Comparison of ENCODE assay signal across 9 cellular contexts in genomic region chr11:35144811-35145210, GRCh38. TPM values are rescaled to one million over a fixed set of nuclear protein-coding genes. Genes with fewer than 3 reads are reported as not detected.
DNase-seq lines count a peak whose midpoint lies in the region; ATAC-seq, FAIRE-seq and TF ChIP-seq lines count a peak whose summit lies in the region.
"Had no signal": no experiment of that assay in that cellular context is flagged by ENCODE, and none has a peak within 500 bp of the region (broad histone marks: within the 10 kb centered on the region; RNA-seq: fewer than 3 reads in every experiment).

No MANE protein-coding gene starts in this region.

- H3K27ac Mint-ChIP-seq in activated CD8-positive, alpha-beta T cell treated with anti-CD3 and anti-CD28 coated beads for 36 hours, result peak overlapping the region; percentile 97
- H3K27ac Mint-ChIP-seq: brain had no signal

- H3K27ac ChIP-seq in A549, result peak overlapping the region; percentile 77 to 85
- no peak overlapping the region for H3K27ac ChIP-seq in hepatocyte

- H3K9me3 ChIP-seq in A549 (no peaks in the 10 kb centered on the region), hepatocyte (ENCODE audit: low read depth) (no peaks in the 10 kb centered on the region)

- intact Hi-C loops in activated CD8-positive, alpha-beta T cell treated with anti-CD3 and anti-CD28 coated beads for 36 hours (cut with micrococcal nuclease), result loop anchor here (2.0 to 10.0 kb wide), 7 partner anchors 32 to 247 kb away; no protein-coding TSS in a partner anchor

- no peaks in the 10 kb centered on the region for H3K27me3 Mint-ChIP-seq in activated CD8-positive, alpha-beta T cell treated with anti-CD3 and anti-CD28 coated beads for 36 hours

- TF ChIP-seq RAD21 in A549 (conservative IDR thresholded peaks at IDR 0.05 in 1 of 2, IDR thresholded peaks at IDR 0.05 in 1 of 2), result no peak

- TF ChIP-seq CTCF in A549 (IDR thresholded peaks at IDR 0.05), result no peak
- no peak for TF ChIP-seq CTCF in GM12865 (IDR thresholded peaks at IDR 0.05; ENCODE audit: insufficient read depth, low read depth, low read length, missing control alignments)
- TF ChIP-seq CTCF in activated CD8-positive, alpha-beta T cell treated with anti-CD3 and anti-CD28 coated beads for 36 hours (IDR thresholded peaks at IDR 0.05), result no peak
- TF ChIP-seq CTCF in fibroblast of the aortic adventitia (IDR thresholded peaks at IDR 0.05; ENCODE audit: insufficient read depth, low read length), result no peak
- TF ChIP-seq CTCF in hepatocyte (IDR thresholded peaks at IDR 0.05; ENCODE audit: poor library complexity), result no peak

- no peaks in the 10 kb centered on the region for H3K36me3 ChIP-seq in hepatocyte (replicated peaks; ENCODE audit: insufficient read depth, low read depth)

- peaks cover 6% of the 10 kb centered on the region for H3K27me3 ChIP-seq in hepatocyte

- peak overlapping the region; percentile 93 for H3K4me3 Mint-ChIP-seq in activated CD8-positive, alpha-beta T cell treated with anti-CD3 and anti-CD28 coated beads for 36 hours
- H3K4me3 Mint-ChIP-seq: brain had no signal

- ATAC-seq in A549, result no peak
- ATAC-seq in activated CD8-positive, alpha-beta T cell treated with anti-CD3 and anti-CD28 coated beads for 36 hours, result no peak

- H3K4me2 ChIP-seq in A549 (peak overlapping the region; percentile 98), hepatocyte (no peak overlapping the region)

- peaks cover 9% of the 10 kb centered on the region for H3K9me3 Mint-ChIP-seq in activated CD8-positive, alpha-beta T cell treated with anti-CD3 and anti-CD28 coated beads for 36 hours

- CTCF ChIA-PET in A549 (lab: Yijun Ruan, JAX), result interaction anchor here (1.4 kb wide), 1 partner anchor 62 kb away, joined by 3 read pairs; no protein-coding TSS in a partner anchor
- CTCF ChIA-PET in activated CD8-positive, alpha-beta T cell treated with anti-CD3 and anti-CD28 coated beads for 36 hours (lab: Charles Lee), result interaction anchor here (0.7 to 2.5 kb wide), 10 partner anchors 13 to 223 kb away, joined by 3 to 26 read pairs (median 5); no protein-coding TSS in a partner anchor

- H3K4me1 ChIP-seq in A549, result peaks cover 79% of the 10 kb centered on the region
- no peaks in the 10 kb centered on the region for H3K4me1 ChIP-seq in hepatocyte (ENCODE audit: insufficient read depth)

- POLR2A ChIA-PET in A549 (lab: Yijun Ruan, JAX), result interaction anchor here (1.1 kb wide), 1 partner anchor 136 kb away, joined by 4 read pairs; no protein-coding TSS in a partner anchor
- POLR2A ChIA-PET in activated CD8-positive, alpha-beta T cell treated with anti-CD3 and anti-CD28 coated beads for 36 hours (lab: Charles Lee), result interaction anchor here (1.1 to 9.9 kb wide), 9 partner anchors 16 to 192 kb away, joined by 3 to 203 read pairs (median 8); no protein-coding TSS in a partner anchor

- no peaks in the 10 kb centered on the region for H4K20me1 ChIP-seq in hepatocyte (ENCODE audit: insufficient read depth, poor library complexity, severe bottlenecking)

- no peaks in the 10 kb centered on the region for H3K9me2 ChIP-seq in hepatocyte (replicated peaks; ENCODE audit: insufficient read depth)

- TF ChIP-seq POLR2A in A549 (IDR thresholded peaks at IDR 0.05; ENCODE audit: low read length), result no peak

- H2AFZ ChIP-seq in hepatocyte, result no peak overlapping the region

- H3K4me3 ChIP-seq in A549 (no peak overlapping the region), GM12865 (ENCODE audit: low read depth, low read length) (peak overlapping the region; percentile 34; the same call in 1 of the 2 replicates), fibroblast of the aortic adventitia (ENCODE audit: low read depth, low read length) (peak overlapping the region; percentile 17), hepatocyte (no peak overlapping the region)

- FAIRE-seq in A549 (lab: Jason Lieb, UNC) (no peak), RCC 7860 (lab: Jason Lieb, UNC) (no peak)

- 60% methylated on average over 1 of the region's 1 CpG for WGBS in A549 (ENCODE audit: missing lambda C conversion rate)
- WGBS in hepatocyte (ENCODE audit: low lambda C conversion rate, missing lambda C conversion rate), result 88% methylated on average over 1 of the region's 1 CpG

- H3K79me2 ChIP-seq in hepatocyte, result no peaks in the 10 kb centered on the region

- DNase-seq in A549 (ENCODE audit: low read depth in 1 of 2, low spot score in 1 of 2) (no peak), GM12865 (ENCODE audit: low read depth) (no peak), fibroblast of the aortic adventitia (ENCODE audit: low read depth) (peak; percentile 64), OCI-M1 (lab: John Stamatoyannopoulos, UW) (no peak), AG20443 (ENCODE audit: low spot score) (no peak), hepatocyte (ENCODE audit: low spot score) (no peak), RCC 7860 (ENCODE audit: low spot score) (no peak)
- DNase-seq in activated CD8-positive, alpha-beta T cell treated with anti-CD3 and anti-CD28 coated beads for 36 hours, result no peak

- peaks cover 88% of the 10 kb centered on the region for H3K36me3 Mint-ChIP-seq in activated CD8-positive, alpha-beta T cell treated with anti-CD3 and anti-CD28 coated beads for 36 hours (ENCODE audit: low read depth)
- H3K36me3 Mint-ChIP-seq: brain had no signal

- peak in 1 of 2 experiments; percentile 57; a peak in 2 of 5 replicates for TF ChIP-seq EP300 in A549 (IDR thresholded peaks at IDR 0.05)

- H3K4me1 Mint-ChIP-seq in activated CD8-positive, alpha-beta T cell treated with anti-CD3 and anti-CD28 coated beads for 36 hours (ENCODE audit: low read depth), result peaks cover 72% of the 10 kb centered on the region

TF ChIP-seq in A549, 52 proteins besides CTCF, POLR2A, EP300 and RAD21:
- no peak for TF ChIP-seq NPAS2 (CRISPR knock-in tag; IDR thresholded peaks at IDR 0.05; ENCODE audit: borderline replicate concordance)
- TF ChIP-seq CEBPB (IDR thresholded peaks at IDR 0.05), result peak; percentile 54 to 56; a peak in 2 of 4 replicates
- 0 out of 2 replicates have a peak, but pooled peaks have one; percentile 1 for TF ChIP-seq FOSL2 (IDR thresholded peaks at IDR 0.05)
- no peak for TF ChIP-seq FOSL2 (CRISPR knock-in tag; IDR thresholded peaks at IDR 0.05)
- 0 out of 2 replicates have a peak, but pooled peaks have one; percentile 33 for TF ChIP-seq MAX (IDR thresholded peaks at IDR 0.05)
- no peak for TF ChIP-seq HOXB5 (CRISPR knock-in tag; IDR thresholded peaks at IDR 0.05)
- TF ChIP-seq JUN (IDR thresholded peaks at IDR 0.05), result 0 out of 5 replicates have a peak, but pooled peaks of 1 of the 2 experiments have one; percentile 29
TF ChIP-seq in A549: peak in this region for 4.

RNA-seq across cellular contexts. Expression of gene CD44, which starts 5.8 kb away (rescaled TPM):
- 309 and 350 TPM in 2 replicates for polyA plus RNA-seq in A549 (2011; rRNA removed)
- polyA plus RNA-seq in A549 (2012; cell fraction: cytosol; rRNA removed), result 153 and 218 TPM in 2 replicates
- polyA plus RNA-seq in A549 (2012; cell fraction: nucleus; rRNA removed), result 265 and 417 TPM in 2 replicates
- 545 to 587 TPM (median 585 TPM) in 3 replicates for polyA plus RNA-seq in A549 (2017; fragmentation: RNase III; extraction: RNeasy Plus Mini Kit Qiagen cat#74134 plus additional on column Dnase treatment)
- polyA minus RNA-seq in A549 (2011; rRNA and poly(A)+ RNA removed), result 385 and 445 TPM in 2 replicates
- 100 to 1,000 TPM; 363 to 373 TPM for total RNA-seq in activated CD8-positive, alpha-beta T cell treated with anti-CD3 and anti-CD28 coated beads for 36 hours
- 242 and 458 TPM in 2 replicates for total RNA-seq in fibroblast of the aortic adventitia (ENCODE audit: low replicate concordance)
- 17.5 and 23.4 TPM in 2 replicates for total RNA-seq in hepatocyte
- 13.7 and 29.5 TPM in 2 replicates for polyA plus RNA-seq in hepatocyte

Comparison
In these comparisons a context has a peak if more than half of its experiments do, and no peak if none do; other contexts are left out.
1. H3K4me3 ChIP-seq: peak in GM12865 (single experiment) and fibroblast of the aortic adventitia (single experiment); none in A549 (single experiment) and hepatocyte (single experiment).